ENCODE assay signal across 10 cellular contexts in the genomic region with DNA sequence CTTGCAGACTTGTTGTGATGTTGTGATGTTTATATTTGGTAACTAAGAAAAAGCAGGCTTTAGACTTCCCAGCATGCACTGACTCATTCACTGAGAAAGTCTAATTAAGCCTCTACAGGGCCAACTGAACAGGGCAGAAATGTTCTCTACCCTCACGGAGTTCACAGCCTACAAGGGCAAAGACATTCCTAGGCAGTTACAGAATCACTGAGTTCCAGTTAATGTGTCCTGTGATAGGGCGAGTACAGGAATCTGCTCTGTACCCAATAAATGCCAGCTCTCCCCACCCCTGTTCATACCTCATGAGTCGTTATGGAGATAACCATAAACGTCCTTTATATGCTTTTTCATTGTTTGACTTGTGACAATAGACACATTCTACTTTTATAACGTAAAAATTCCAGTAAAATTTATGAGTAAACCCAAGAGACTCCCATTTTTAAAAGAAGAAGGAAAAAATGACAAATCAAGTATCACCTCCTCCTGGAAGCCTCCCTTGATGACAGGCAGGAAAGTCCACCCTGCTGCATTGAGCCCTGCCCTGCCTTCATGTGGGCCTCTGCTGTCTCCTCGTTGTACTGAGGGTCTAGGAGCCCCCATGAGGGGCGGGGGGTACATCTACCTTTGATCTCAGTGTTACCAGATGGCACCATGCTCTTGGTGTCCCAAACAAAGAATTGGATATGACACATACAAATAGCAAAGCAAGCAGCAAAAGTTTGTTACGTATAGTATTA. TPM values are rescaled to one million over a fixed set of nuclear protein-coding genes. Genes with fewer than 3 reads are reported as not detected.
DNase-seq lines count a peak whose midpoint lies in the region; ATAC-seq and TF ChIP-seq lines count a peak whose summit lies in the region.
"Had no signal": no experiment of that assay in that cellular context is flagged by ENCODE, and none has a peak within 500 bp of the region (broad histone marks: within the 10 kb centered on the region; RNA-seq: fewer than 3 reads in every experiment).

No MANE protein-coding gene starts in this region.

- ATAC-seq in GM18867 (IDR thresholded peaks at IDR 0.05; ENCODE audit: unreplicated experiment) = no peak
- ATAC-seq: natural killer cell treated with Interleukin-12 subunit alpha and Interleukin-12 subunit beta and Interleukin-15 and Interleukin-18, amount 100 ng/mL, for 72 hours had no signal

- TF ChIP-seq CTCF in fibroblast of pulmonary artery (IDR thresholded peaks at IDR 0.05; ENCODE audit: low read length, missing control alignments) = no peak

- intact Hi-C loops in posterior vena cava (cut with DNase I) = no loop called here

- no peak overlapping the region for H3K4me3 ChIP-seq in fibroblast of pulmonary artery (replicated peaks; ENCODE audit: low read depth, low read length)

- peak; percentile 51 for DNase-seq in Daoy (ENCODE audit: low read depth)
- peak; percentile 55 for DNase-seq in RKO (ENCODE audit: low spot score)
- DNase-seq in fibroblast of pulmonary artery (ENCODE audit: low read depth) = peak; percentile 36
- DNase-seq in posterior vena cava (ENCODE audit: low spot score) = peak; percentile 19
- no peak for DNase-seq in SHP77 (lab: John Stamatoyannopoulos, UW)
- DNase-seq in NCI-H1417 treated with DMSO at 0.1 percent for 48 hours (lab: John Stamatoyannopoulos, UW) = no peak
- DNase-seq in NCI-H82 treated with DMSO at 0.1 percent for 48 hours (lab: John Stamatoyannopoulos, UW; ENCODE audit: unreplicated experiment) = no peak
- DNase-seq: CD4-positive, CD25-positive, alpha-beta regulatory T cell had no signal

RNA-seq across cellular contexts. Expression of a gene that starts 14.3 kb away (rescaled TPM):
- total RNA-seq in Daoy (2014; rRNA removed; shearing (Covaris generic)) = 1.4 and 8.7 TPM in 2 replicates
- total RNA-seq in posterior vena cava = 1 to 10 TPM in 1 of 2 donors, under 1 TPM in 1; 0.62 to 1.5 TPM
- total RNA-seq: CD4-positive, CD25-positive, alpha-beta regulatory T cell; natural killer cell treated with Interleukin-12 subunit alpha and Interleukin-12 subunit beta and Interleukin-15 and Interleukin-18, amount 100 ng/mL, for 72 hours had no signal

RNA-seq across cellular contexts. Expression of a gene that starts 34.3 kb away (rescaled TPM):
- total RNA-seq in Daoy (2014; rRNA removed; shearing (Covaris generic)) = not detected in 2 replicates
- under 1 TPM; 0.52 to 0.74 TPM for total RNA-seq in posterior vena cava
- total RNA-seq: CD4-positive, CD25-positive, alpha-beta regulatory T cell; natural killer cell treated with Interleukin-12 subunit alpha and Interleukin-12 subunit beta and Interleukin-15 and Interleukin-18, amount 100 ng/mL, for 72 hours had no signal

RNA-seq across cellular contexts. Expression of a gene that starts 36.3 kb away (rescaled TPM):
- not detected in 2 replicates for total RNA-seq in Daoy (2014; rRNA removed; shearing (Covaris generic))
- total RNA-seq in posterior vena cava = under 1 TPM in 1 of 2 donors, not detected in 1; 0.05 TPM
- total RNA-seq: CD4-positive, CD25-positive, alpha-beta regulatory T cell; natural killer cell treated with Interleukin-12 subunit alpha and Interleukin-12 subunit beta and Interleukin-15 and Interleukin-18, amount 100 ng/mL, for 72 hours had no signal

Comparison
In these comparisons a context has a peak if more than half of its experiments do, and no peak if none do; other contexts are left out.
1. DNase-seq: peak in Daoy (single experiment), RKO (single experiment), fibroblast of pulmonary artery (single experiment) and posterior vena cava (single experiment); none in SHP77 (0 of 2), NCI-H1417 treated with DMSO at 0.1 percent for 48 hours (single experiment) and NCI-H82 treated with DMSO at 0.1 percent for 48 hours (single experiment).